ENCODE assay signal across 22 cellular contexts in genomic region chr3:41580274-41580959, GRCh38.
DNase-seq lines count a peak whose midpoint lies in the region; ATAC-seq and TF ChIP-seq lines count a peak whose summit lies in the region.
"Had no signal": no experiment of that assay in that cellular context is flagged by ENCODE, and none has a peak within 500 bp of the region (broad histone marks: within the 10 kb centered on the region; RNA-seq: fewer than 3 reads in every experiment).

No MANE protein-coding gene starts in this region.

- H3K27me3 ChIP-seq in colonic mucosa: no peaks in the 10 kb centered on the region
- H3K27me3 ChIP-seq: esophagus squamous epithelium, hepatocyte, neutrophil, vagina had no signal

- DNase-seq in EH (ENCODE audit: low read depth) (peak; percentile 55), brain pericyte (ENCODE audit: low read depth, low spot score) (peak; percentile 66), memory B cell (ENCODE audit: low spot score in 2 of 2) (no peak), colonic mucosa (no peak)
- DNase-seq in activated CD4-positive, CD25-positive, alpha-beta regulatory T cell treated with anti-CD3 and anti-CD28 coated beads, Interleukin-2, amount 50 U/mL, for 72 hours: no peak
- no peak for DNase-seq in natural killer cell treated with Interleukin-12 subunit alpha and Interleukin-12 subunit beta and Interleukin-15 and Interleukin-18, amount 100 ng/mL, for 72 hours (ENCODE audit: low spot score)
- DNase-seq in stimulated activated CD4-positive, alpha-beta T cell treated with anti-CD3 and anti-CD28 coated beads, Interleukin-15, amount 100 ng/mL, for 24 hours: no peak
- DNase-seq: activated CD4-positive, alpha-beta memory T cell treated with anti-CD3 and anti-CD28 coated beads for 36 hours; activated T-cell treated with anti-CD3 and anti-CD28 coated beads, Interleukin-2, amount 50 U/mL, for 24 hours; CD8-positive, alpha-beta T cell; DND-41; esophagus squamous epithelium; kidney glomerular epithelial cell; NCI-H1048; SW 1271 had no signal

- ATAC-seq in HG02870 (IDR thresholded peaks at IDR 0.05; ENCODE audit: unreplicated experiment) (peak; percentile 39), memory B cell (ENCODE audit: low read depth) (peak; percentile 44)
- no peak for ATAC-seq in natural killer cell treated with Interleukin-12 subunit alpha and Interleukin-12 subunit beta and Interleukin-15 and Interleukin-18, amount 100 ng/mL, for 72 hours
- ATAC-seq: activated naive CD4-positive, alpha-beta T cell treated with anti-CD3 and anti-CD28 coated beads, Interleukin-2, amount 50 U/mL, for 72 hours; CD8-positive, alpha-beta T cell had no signal

- H3K27ac ChIP-seq in colonic mucosa: no peak overlapping the region
- H3K27ac ChIP-seq: esophagus squamous epithelium, hepatocyte, HL-60, neutrophil, vagina had no signal

- no peak overlapping the region for H3K4me3 ChIP-seq in colonic mucosa
- H3K4me3 ChIP-seq: esophagus squamous epithelium, hepatocyte, vagina had no signal

- H3K36me3 Mint-ChIP-seq in memory B cell: peaks cover 6% of the 10 kb centered on the region
- no peaks in the 10 kb centered on the region for H3K36me3 Mint-ChIP-seq in natural killer cell treated with Interleukin-12 subunit alpha and Interleukin-12 subunit beta and Interleukin-15 and Interleukin-18, amount 100 ng/mL, for 72 hours
- H3K36me3 Mint-ChIP-seq: mesothelial cell of epicardium had no signal

- peaks cover 23% of the 10 kb centered on the region for H3K4me1 Mint-ChIP-seq in memory B cell
- H3K4me1 Mint-ChIP-seq in natural killer cell treated with Interleukin-12 subunit alpha and Interleukin-12 subunit beta and Interleukin-15 and Interleukin-18, amount 100 ng/mL, for 72 hours (ENCODE audit: low read depth in 2 of 2): no peaks in the 10 kb centered on the region
- H3K4me1 Mint-ChIP-seq: mesothelial cell of epicardium had no signal

- intact Hi-C loops in colonic mucosa (cut with DNase I): no loop called here

- H3K27me3 Mint-ChIP-seq in memory B cell: no peaks in the 10 kb centered on the region
- no peaks in the 10 kb centered on the region for H3K27me3 Mint-ChIP-seq in natural killer cell treated with Interleukin-12 subunit alpha and Interleukin-12 subunit beta and Interleukin-15 and Interleukin-18, amount 100 ng/mL, for 72 hours
- H3K27me3 Mint-ChIP-seq: activated CD4-positive, alpha-beta memory T cell treated with anti-CD3 and anti-CD28 coated beads for 36 hours; activated T-cell treated with anti-CD3 and anti-CD28 coated beads, Interleukin-2, amount 50 U/mL, for 24 hours had no signal

- no peak overlapping the region for H3K9ac ChIP-seq in colonic mucosa (ENCODE audit: low read depth in 2 of 2, low read length in 2 of 2)

- TF ChIP-seq CTCF in colonic mucosa (IDR thresholded peaks at IDR 0.05): no peak

- no peak overlapping the region for H3K27ac Mint-ChIP-seq in memory B cell
- no peak overlapping the region for H3K27ac Mint-ChIP-seq in natural killer cell treated with Interleukin-12 subunit alpha and Interleukin-12 subunit beta and Interleukin-15 and Interleukin-18, amount 100 ng/mL, for 72 hours
- H3K27ac Mint-ChIP-seq: activated CD4-positive, alpha-beta memory T cell treated with anti-CD3 and anti-CD28 coated beads for 36 hours; activated naive CD4-positive, alpha-beta T cell treated with anti-CD3 and anti-CD28 coated beads, Interleukin-2, amount 50 U/mL, for 72 hours; activated T-cell treated with anti-CD3 and anti-CD28 coated beads, Interleukin-2, amount 50 U/mL, for 24 hours; CD8-positive, alpha-beta T cell; mesothelial cell of epicardium had no signal

- no peaks in the 10 kb centered on the region for H3K36me3 ChIP-seq in colonic mucosa
- H3K36me3 ChIP-seq: esophagus squamous epithelium, neutrophil, vagina had no signal

- no peak overlapping the region for H3K4me3 Mint-ChIP-seq in memory B cell
- H3K4me3 Mint-ChIP-seq in natural killer cell treated with Interleukin-12 subunit alpha and Interleukin-12 subunit beta and Interleukin-15 and Interleukin-18, amount 100 ng/mL, for 72 hours: no peak overlapping the region
- H3K4me3 Mint-ChIP-seq: activated CD4-positive, alpha-beta memory T cell treated with anti-CD3 and anti-CD28 coated beads for 36 hours; activated T-cell treated with anti-CD3 and anti-CD28 coated beads, Interleukin-2, amount 50 U/mL, for 24 hours; CD8-positive, alpha-beta T cell; mesothelial cell of epicardium had no signal

- no peaks in the 10 kb centered on the region for H3K4me1 ChIP-seq in colonic mucosa

- H3K9me3 ChIP-seq in colonic mucosa: no peaks in the 10 kb centered on the region
- H3K9me3 ChIP-seq: esophagus squamous epithelium, neutrophil, vagina had no signal

- no peaks in the 10 kb centered on the region for H3K9me3 Mint-ChIP-seq in memory B cell
- no peaks in the 10 kb centered on the region for H3K9me3 Mint-ChIP-seq in natural killer cell treated with Interleukin-12 subunit alpha and Interleukin-12 subunit beta and Interleukin-15 and Interleukin-18, amount 100 ng/mL, for 72 hours
- H3K9me3 Mint-ChIP-seq: activated CD4-positive, alpha-beta memory T cell treated with anti-CD3 and anti-CD28 coated beads for 36 hours; activated naive CD4-positive, alpha-beta T cell treated with anti-CD3 and anti-CD28 coated beads, Interleukin-2, amount 50 U/mL, for 72 hours; activated T-cell treated with anti-CD3 and anti-CD28 coated beads, Interleukin-2, amount 50 U/mL, for 24 hours; CD8-positive, alpha-beta T cell; mesothelial cell of epicardium had no signal

Comparison
In these comparisons a context has a peak if more than half of its experiments do, and no peak if none do; other contexts are left out.
1. DNase-seq: peak in EH (single experiment) and brain pericyte (single experiment); none in memory B cell (0 of 2), activated CD4-positive, CD25-positive, alpha-beta regulatory T cell treated with anti-CD3 and anti-CD28 coated beads, Interleukin-2, amount 50 U/mL, for 72 hours (single experiment), natural killer cell treated with Interleukin-12 subunit alpha and Interleukin-12 subunit beta and Interleukin-15 and Interleukin-18, amount 100 ng/mL, for 72 hours (single experiment), colonic mucosa (single experiment) and stimulated activated CD4-positive, alpha-beta T cell treated with anti-CD3 and anti-CD28 coated beads, Interleukin-15, amount 100 ng/mL, for 24 hours (single experiment).
2. ATAC-seq: peak in HG02870 (single experiment) and memory B cell (single experiment); none in natural killer cell treated with Interleukin-12 subunit alpha and Interleukin-12 subunit beta and Interleukin-15 and Interleukin-18, amount 100 ng/mL, for 72 hours (0 of 2).